22 cellular contexts compared by ENCODE assay signal in the genomic region with DNA sequence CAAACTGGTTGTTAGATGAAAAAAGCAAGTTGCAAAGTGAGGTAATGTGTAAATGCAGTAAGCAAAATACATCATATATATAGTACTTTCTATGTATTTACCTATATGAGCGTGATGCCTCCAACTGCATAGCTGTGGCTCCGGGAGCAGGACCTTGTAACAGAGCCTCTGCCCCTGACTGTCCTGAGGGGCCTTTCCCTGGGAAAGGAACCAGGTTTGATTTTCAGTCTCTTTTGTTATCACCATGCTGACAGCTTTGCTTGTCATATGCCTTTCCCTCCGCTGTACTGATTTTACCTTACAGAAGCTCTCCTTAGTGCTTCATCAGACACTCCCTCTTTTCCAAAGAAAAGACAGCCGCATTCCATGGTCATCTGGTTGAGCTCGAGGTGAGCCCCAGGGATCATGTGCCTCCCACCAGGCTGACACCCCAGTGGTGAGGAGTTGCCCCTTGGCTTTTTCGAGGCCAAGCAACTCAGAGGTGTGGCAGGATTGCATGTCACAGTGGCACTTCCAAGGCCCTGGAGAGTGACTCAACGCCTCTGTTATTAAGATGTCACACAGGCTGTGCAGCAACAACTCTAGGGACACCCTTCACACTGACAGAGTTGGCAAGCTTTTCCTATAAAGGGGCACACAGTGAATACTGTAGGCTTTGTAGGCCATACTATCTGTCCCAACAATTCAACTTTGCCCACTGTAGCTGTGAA.
DNase-seq lines count a peak whose midpoint lies in the region; ATAC-seq and TF ChIP-seq lines count a peak whose summit lies in the region.
"Had no signal": no experiment of that assay in that cellular context is flagged by ENCODE, and none has a peak within 500 bp of the region (broad histone marks: within the 10 kb centered on the region; RNA-seq: fewer than 3 reads in every experiment).

No MANE protein-coding gene starts in this region.

- H3K27me3 ChIP-seq in Karpas-422 (ENCODE audit: low read length) (no peaks in the 10 kb centered on the region), heart left ventricle (no peaks in the 10 kb centered on the region)

- peak overlapping the region; percentile 88 for H3K27ac Mint-ChIP-seq in progenitor cell of endocrine pancreas
- H3K27ac Mint-ChIP-seq: CD4-positive, alpha-beta T cell; natural killer cell had no signal

- H3K9ac ChIP-seq in Karpas-422 (ENCODE audit: low read length): peak overlapping the region; percentile 35

- H3K4me3 ChIP-seq in Karpas-422 (ENCODE audit: low read length) (peak overlapping the region; percentile 9; the same call in 1 of the 2 replicates), heart left ventricle (no peak overlapping the region)
- H3K4me3 ChIP-seq: thoracic aorta had no signal

- H2AFZ ChIP-seq in Karpas-422 (ENCODE audit: low read length): no peak overlapping the region

- H3K27ac ChIP-seq in Karpas-422 (ENCODE audit: low read length) (peak overlapping the region; percentile 55), heart left ventricle (peak overlapping the region in 9 of 12 donors; percentile 41 to 70 (median 54))
- H3K27ac ChIP-seq: thoracic aorta had no signal

- intact Hi-C loops in heart left ventricle (cut with DNase I): loop anchor here in 2 of 10 donors (10.0 kb wide), 2 partner anchors 198 to 208 kb away; no protein-coding TSS in a partner anchor

- H3K36me3 ChIP-seq in Karpas-422 (ENCODE audit: insufficient read depth, low read length) (no peaks in the 10 kb centered on the region), heart left ventricle (peaks cover 0 to 22% (median 13%) of the 10 kb centered on the region in 9 donors)

- H3K9me2 ChIP-seq in Karpas-422 (replicated peaks; ENCODE audit: insufficient read depth, low read length): no peaks in the 10 kb centered on the region

- H3K9me3 Mint-ChIP-seq in progenitor cell of endocrine pancreas (ENCODE audit: low read depth): no peaks in the 10 kb centered on the region
- H3K9me3 Mint-ChIP-seq: CD4-positive, alpha-beta T cell; central memory CD8-positive, alpha-beta T cell; natural killer cell; T-cell had no signal

- H3K9me3 ChIP-seq in Karpas-422 (ENCODE audit: low read length): no peaks in the 10 kb centered on the region
- no peaks in the 10 kb centered on the region for H3K9me3 ChIP-seq in heart left ventricle
- H3K9me3 ChIP-seq: thoracic aorta had no signal

- H4K20me1 ChIP-seq in Karpas-422 (ENCODE audit: insufficient read depth, low read depth, low read length): no peaks in the 10 kb centered on the region

- no peak for DNase-seq in Karpas-422
- DNase-seq in heart left ventricle: peak in 2 of 5 donors; percentile 61 to 70
- DNase-seq in progenitor cell of endocrine pancreas (ENCODE audit: low spot score, unreplicated experiment): no peak
- no peak for DNase-seq in LoVo (ENCODE audit: low spot score)
- no peak for DNase-seq in amniotic stem cell (lab: John Stamatoyannopoulos, UW)
- no peak for DNase-seq in erythroblast (lab: John Stamatoyannopoulos, UW)
- DNase-seq: activated CD4-positive, alpha-beta T cell treated with anti-CD3 and anti-CD28 coated beads, Interleukin-2, amount 50 U/mL, for 1 hour; activated gamma-delta T cell; amygdala; CD4-positive, alpha-beta T cell; DMS53; H9; kidney glomerular epithelial cell; mesendoderm; natural killer cell; NCI-H146; NCI-H526; T-cell had no signal

- no peak for TF ChIP-seq POLR2A in heart left ventricle (IDR thresholded peaks at IDR 0.05)
- TF ChIP-seq POLR2A in erythroblast (IDR thresholded peaks at IDR 0.05; ENCODE audit: low read length): no peak

- H3K79me2 ChIP-seq in Karpas-422 (ENCODE audit: low read length): no peaks in the 10 kb centered on the region

- TF ChIP-seq CTCF in heart left ventricle (IDR thresholded peaks at IDR 0.05) (no peak), progenitor cell of endocrine pancreas (IDR thresholded peaks at IDR 0.05; ENCODE audit: unreplicated experiment) (no peak)

- H3K4me3 Mint-ChIP-seq in progenitor cell of endocrine pancreas (ENCODE audit: low read depth): no peak overlapping the region
- H3K4me3 Mint-ChIP-seq: CD4-positive, alpha-beta T cell; central memory CD8-positive, alpha-beta T cell; H9; natural killer cell; T-cell had no signal

- peaks cover 5% of the 10 kb centered on the region for H3K36me3 Mint-ChIP-seq in progenitor cell of endocrine pancreas (ENCODE audit: insufficient read depth)
- H3K36me3 Mint-ChIP-seq: natural killer cell had no signal

- H3K4me1 ChIP-seq in Karpas-422 (ENCODE audit: low read length) (peaks cover 33% of the 10 kb centered on the region), heart left ventricle (peaks cover 0 to 28% (median 17%) of the 10 kb centered on the region in 12 donors)

- WGBS in heart left ventricle, 4 donors: 44 to 53% (median 51%) methylated on average over 7 of the region's 7 CpGs

- ATAC-seq in GM19023 (IDR thresholded peaks at IDR 0.05; ENCODE audit: unreplicated experiment) (peak; percentile 7), heart left ventricle (peak; percentile 91 to 98 (median 94)), GM21529 (IDR thresholded peaks at IDR 0.05; ENCODE audit: unreplicated experiment) (no peak)
- ATAC-seq: natural killer cell had no signal

- H3K4me1 Mint-ChIP-seq in progenitor cell of endocrine pancreas (ENCODE audit: low read depth): no peaks in the 10 kb centered on the region
- H3K4me1 Mint-ChIP-seq: central memory CD8-positive, alpha-beta T cell had no signal

- H3K27me3 Mint-ChIP-seq in progenitor cell of endocrine pancreas: no peaks in the 10 kb centered on the region
- H3K27me3 Mint-ChIP-seq: CD4-positive, alpha-beta T cell; central memory CD8-positive, alpha-beta T cell; T-cell had no signal

- H3K4me2 ChIP-seq in Karpas-422 (ENCODE audit: low read depth, low read length, poor library complexity, severe bottlenecking): peak overlapping the region; percentile 48
